1 cellular context compared by ENCODE assay signal in the genomic region with DNA sequence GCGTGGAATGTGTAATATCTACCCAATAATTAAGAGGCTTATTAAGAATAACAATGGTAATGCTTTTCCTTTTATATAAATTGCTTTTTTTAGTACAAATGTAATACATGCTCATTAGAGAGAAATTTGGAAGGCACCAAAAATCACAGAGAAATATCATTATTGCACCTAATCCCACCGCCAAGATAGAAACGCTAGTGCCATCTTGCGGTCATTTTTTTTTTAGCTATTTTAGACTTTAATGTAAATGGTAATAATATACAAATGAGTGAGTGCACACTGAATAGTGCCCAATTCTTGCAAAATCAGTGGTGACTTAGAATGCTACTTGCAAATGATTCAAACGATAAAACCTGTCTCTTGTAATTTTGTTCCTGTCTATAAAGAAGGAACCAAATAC.
TF ChIP-seq lines count a peak whose summit lies in the region.

No MANE protein-coding gene starts in this region.

TF ChIP-seq in GM23338, 12 proteins besides CTCF, POLR2A, EP300 and RAD21 (continued from another document):
- TF ChIP-seq, protein P1, sequence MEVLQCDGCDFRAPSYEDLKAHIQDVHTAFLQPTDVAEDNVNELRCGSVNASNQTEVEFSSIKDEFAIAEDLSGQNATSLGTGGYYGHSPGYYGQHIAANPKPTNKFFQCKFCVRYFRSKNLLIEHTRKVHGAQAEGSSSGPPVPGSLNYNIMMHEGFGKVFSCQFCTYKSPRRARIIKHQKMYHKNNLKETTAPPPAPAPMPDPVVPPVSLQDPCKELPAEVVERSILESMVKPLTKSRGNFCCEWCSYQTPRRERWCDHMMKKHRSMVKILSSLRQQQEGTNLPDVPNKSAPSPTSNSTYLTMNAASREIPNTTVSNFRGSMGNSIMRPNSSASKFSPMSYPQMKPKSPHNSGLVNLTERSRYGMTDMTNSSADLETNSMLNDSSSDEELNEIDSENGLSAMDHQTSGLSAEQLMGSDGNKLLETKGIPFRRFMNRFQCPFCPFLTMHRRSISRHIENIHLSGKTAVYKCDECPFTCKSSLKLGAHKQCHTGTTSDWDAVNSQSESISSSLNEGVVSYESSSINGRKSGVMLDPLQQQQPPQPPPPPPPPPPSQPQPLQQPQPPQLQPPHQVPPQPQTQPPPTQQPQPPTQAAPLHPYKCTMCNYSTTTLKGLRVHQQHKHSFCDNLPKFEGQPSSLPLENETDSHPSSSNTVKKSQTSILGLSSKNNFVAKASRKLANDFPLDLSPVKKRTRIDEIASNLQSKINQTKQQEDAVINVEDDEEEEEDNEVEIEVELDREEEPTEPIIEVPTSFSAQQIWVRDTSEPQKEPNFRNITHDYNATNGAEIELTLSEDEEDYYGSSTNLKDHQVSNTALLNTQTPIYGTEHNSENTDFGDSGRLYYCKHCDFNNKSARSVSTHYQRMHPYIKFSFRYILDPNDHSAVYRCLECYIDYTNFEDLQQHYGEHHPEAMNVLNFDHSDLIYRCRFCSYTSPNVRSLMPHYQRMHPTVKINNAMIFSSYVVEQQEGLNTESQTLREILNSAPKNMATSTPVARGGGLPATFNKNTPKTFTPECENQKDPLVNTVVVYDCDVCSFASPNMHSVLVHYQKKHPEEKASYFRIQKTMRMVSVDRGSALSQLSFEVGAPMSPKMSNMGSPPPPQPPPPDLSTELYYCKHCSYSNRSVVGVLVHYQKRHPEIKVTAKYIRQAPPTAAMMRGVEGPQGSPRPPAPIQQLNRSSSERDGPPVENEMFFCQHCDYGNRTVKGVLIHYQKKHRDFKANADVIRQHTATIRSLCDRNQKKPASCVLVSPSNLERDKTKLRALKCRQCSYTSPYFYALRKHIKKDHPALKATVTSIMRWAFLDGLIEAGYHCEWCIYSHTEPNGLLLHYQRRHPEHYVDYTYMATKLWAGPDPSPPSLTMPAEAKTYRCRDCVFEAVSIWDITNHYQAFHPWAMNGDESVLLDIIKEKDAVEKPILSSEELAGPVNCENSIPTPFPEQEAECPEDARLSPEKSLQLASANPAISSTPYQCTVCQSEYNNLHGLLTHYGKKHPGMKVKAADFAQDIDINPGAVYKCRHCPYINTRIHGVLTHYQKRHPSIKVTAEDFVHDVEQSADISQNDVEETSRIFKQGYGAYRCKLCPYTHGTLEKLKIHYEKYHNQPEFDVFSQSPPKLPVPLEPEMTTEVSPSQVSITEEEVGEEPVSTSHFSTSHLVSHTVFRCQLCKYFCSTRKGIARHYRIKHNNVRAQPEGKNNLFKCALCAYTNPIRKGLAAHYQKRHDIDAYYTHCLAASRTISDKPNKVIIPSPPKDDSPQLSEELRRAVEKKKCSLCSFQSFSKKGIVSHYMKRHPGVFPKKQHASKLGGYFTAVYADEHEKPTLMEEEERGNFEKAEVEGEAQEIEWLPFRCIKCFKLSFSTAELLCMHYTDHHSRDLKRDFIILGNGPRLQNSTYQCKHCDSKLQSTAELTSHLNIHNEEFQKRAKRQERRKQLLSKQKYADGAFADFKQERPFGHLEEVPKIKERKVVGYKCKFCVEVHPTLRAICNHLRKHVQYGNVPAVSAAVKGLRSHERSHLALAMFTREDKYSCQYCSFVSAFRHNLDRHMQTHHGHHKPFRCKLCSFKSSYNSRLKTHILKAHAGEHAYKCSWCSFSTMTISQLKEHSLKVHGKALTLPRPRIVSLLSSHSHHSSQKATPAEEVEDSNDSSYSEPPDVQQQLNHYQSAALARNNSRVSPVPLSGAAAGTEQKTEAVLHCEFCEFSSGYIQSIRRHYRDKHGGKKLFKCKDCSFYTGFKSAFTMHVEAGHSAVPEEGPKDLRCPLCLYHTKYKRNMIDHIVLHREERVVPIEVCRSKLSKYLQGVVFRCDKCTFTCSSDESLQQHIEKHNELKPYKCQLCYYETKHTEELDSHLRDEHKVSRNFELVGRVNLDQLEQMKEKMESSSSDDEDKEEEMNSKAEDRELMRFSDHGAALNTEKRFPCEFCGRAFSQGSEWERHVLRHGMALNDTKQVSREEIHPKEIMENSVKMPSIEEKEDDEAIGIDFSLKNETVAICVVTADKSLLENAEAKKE (CRISPR knock-in tag; IDR thresholded peaks at IDR 0.05): no peak
- TF ChIP-seq EZH2phosphoT487 (IDR thresholded peaks at IDR 0.05; ENCODE audit: unreplicated experiment): no peak
- TF ChIP-seq, protein P2, sequence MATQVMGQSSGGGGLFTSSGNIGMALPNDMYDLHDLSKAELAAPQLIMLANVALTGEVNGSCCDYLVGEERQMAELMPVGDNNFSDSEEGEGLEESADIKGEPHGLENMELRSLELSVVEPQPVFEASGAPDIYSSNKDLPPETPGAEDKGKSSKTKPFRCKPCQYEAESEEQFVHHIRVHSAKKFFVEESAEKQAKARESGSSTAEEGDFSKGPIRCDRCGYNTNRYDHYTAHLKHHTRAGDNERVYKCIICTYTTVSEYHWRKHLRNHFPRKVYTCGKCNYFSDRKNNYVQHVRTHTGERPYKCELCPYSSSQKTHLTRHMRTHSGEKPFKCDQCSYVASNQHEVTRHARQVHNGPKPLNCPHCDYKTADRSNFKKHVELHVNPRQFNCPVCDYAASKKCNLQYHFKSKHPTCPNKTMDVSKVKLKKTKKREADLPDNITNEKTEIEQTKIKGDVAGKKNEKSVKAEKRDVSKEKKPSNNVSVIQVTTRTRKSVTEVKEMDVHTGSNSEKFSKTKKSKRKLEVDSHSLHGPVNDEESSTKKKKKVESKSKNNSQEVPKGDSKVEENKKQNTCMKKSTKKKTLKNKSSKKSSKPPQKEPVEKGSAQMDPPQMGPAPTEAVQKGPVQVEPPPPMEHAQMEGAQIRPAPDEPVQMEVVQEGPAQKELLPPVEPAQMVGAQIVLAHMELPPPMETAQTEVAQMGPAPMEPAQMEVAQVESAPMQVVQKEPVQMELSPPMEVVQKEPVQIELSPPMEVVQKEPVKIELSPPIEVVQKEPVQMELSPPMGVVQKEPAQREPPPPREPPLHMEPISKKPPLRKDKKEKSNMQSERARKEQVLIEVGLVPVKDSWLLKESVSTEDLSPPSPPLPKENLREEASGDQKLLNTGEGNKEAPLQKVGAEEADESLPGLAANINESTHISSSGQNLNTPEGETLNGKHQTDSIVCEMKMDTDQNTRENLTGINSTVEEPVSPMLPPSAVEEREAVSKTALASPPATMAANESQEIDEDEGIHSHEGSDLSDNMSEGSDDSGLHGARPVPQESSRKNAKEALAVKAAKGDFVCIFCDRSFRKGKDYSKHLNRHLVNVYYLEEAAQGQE (IDR thresholded peaks at IDR 0.05; ENCODE audit: unreplicated experiment): no peak
- TF ChIP-seq STAT1 (IDR thresholded peaks at IDR 0.05; ENCODE audit: unreplicated experiment): no peak
- TF ChIP-seq ZNF114 (CRISPR knock-in tag; IDR thresholded peaks at IDR 0.05): no peak
- TF ChIP-seq ZNF331 (CRISPR knock-in tag; IDR thresholded peaks at IDR 0.05; ENCODE audit: low read depth): no peak
- TF ChIP-seq POLR2AphosphoS5 (IDR thresholded peaks at IDR 0.05; ENCODE audit: low read depth): no peak
- TF ChIP-seq CREB1 (CRISPR knock-in tag; IDR thresholded peaks at IDR 0.05; ENCODE audit: low read depth): no peak
- TF ChIP-seq EZH2 (IDR thresholded peaks at IDR 0.05; ENCODE audit: low read depth, unreplicated experiment): no peak
- TF ChIP-seq, protein P3, sequence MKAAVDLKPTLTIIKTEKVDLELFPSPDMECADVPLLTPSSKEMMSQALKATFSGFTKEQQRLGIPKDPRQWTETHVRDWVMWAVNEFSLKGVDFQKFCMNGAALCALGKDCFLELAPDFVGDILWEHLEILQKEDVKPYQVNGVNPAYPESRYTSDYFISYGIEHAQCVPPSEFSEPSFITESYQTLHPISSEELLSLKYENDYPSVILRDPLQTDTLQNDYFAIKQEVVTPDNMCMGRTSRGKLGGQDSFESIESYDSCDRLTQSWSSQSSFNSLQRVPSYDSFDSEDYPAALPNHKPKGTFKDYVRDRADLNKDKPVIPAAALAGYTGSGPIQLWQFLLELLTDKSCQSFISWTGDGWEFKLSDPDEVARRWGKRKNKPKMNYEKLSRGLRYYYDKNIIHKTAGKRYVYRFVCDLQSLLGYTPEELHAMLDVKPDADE (IDR thresholded peaks at IDR 0.05): no peak
TF ChIP-seq in GM23338: peak in this region for 0.
